Comparison of ENCODE assay signal across 18 cellular contexts in the genomic region with DNA sequence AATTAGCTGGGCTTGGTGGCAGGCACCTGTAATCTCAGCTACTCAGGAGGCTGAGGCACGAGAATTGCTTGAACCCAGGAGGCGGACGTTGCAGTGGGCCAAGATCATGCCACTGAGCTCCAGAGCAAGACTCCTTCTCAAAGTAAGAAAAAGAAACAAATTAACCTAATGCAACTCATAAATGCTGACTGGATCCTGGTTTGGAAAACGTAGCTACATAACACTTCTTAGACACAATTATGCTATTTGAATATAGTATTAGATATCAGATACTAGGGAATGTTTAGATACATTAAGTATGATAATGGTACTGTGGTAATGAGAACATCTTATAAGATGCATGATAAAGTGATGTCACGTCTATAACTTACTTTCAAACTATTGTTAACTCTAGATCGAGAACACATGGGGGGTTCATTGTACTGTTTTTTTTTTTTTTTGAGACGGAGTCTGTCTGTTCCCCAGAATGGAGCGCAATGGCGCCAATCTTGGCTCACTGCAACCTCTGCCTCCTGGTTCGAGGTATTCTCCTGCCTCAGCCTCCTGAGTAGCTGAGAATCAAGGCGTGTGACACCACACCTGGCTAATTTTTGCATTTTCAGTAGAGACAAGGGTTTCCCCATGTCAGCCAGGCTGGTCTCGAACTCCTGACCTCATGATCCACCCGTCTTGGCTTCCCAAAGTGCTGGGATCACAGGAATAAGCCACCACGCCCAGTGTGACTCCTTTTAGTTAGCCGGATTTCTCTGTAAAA. TPM values are rescaled to one million over a fixed set of nuclear protein-coding genes. Genes with fewer than 3 reads are reported as not detected.
DNase-seq lines count a peak whose midpoint lies in the region; ATAC-seq, FAIRE-seq and TF ChIP-seq lines count a peak whose summit lies in the region.
"Had no signal": no experiment of that assay in that cellular context is flagged by ENCODE, and none has a peak within 500 bp of the region (broad histone marks: within the 10 kb centered on the region; RNA-seq: fewer than 3 reads in every experiment).

No MANE protein-coding gene starts in this region.

- H2AFZ ChIP-seq in H1 (ENCODE audit: low read length) = no peak overlapping the region

- H2BK12ac ChIP-seq in H1 (ENCODE audit: low read depth, low read length) = no peak overlapping the region

- TF ChIP-seq EP300 in H1 (IDR thresholded peaks at IDR 0.05; ENCODE audit: borderline replicate concordance in 1 of 2, low read depth in 2 of 2, low read length in 2 of 2) = no peak

- in situ Hi-C loops in gastrocnemius medialis (cut with MboI; ENCODE audit: low sequenced_read_pairs in 4 of 4) = no loop called here

- H4K8ac ChIP-seq in H1 (ENCODE audit: extremely low read depth, insufficient read depth, low read length) = no peak overlapping the region

- H2AK5ac ChIP-seq in H1 (ENCODE audit: low read depth, low read length) = no peak overlapping the region

- H3K27ac ChIP-seq in H1 (ENCODE audit: low read depth, low read length) (no peak overlapping the region), gastrocnemius medialis (peak overlapping the region in 3 of 4 donors; percentile 7 to 27 (median 12))
- H3K27ac ChIP-seq: SJSA1 had no signal

- peaks cover 0 to 3% (median 1%) of the 10 kb centered on the region in 4 experiments; a peak in 4 of 7 replicates for H3K4me1 ChIP-seq in H1 (replicated peaks in 1 of 4; ENCODE audit: control insufficient read depth in 3 of 4, insufficient read depth in 4 of 4, low read length in 3 of 4)
- H3K4me1 ChIP-seq in gastrocnemius medialis = peaks cover 23 to 37% of the 10 kb centered on the region in 2 donors

- no peak overlapping the region for H2BK120ac ChIP-seq in H1 (replicated peaks; ENCODE audit: low read depth, low read length)

- no peak overlapping the region for H2BK5ac ChIP-seq in H1 (ENCODE audit: low read depth, low read length)

- peaks cover 22% of the 10 kb centered on the region for H3K4me1 Mint-ChIP-seq in activated CD8-positive, alpha-beta memory T cell treated with anti-CD3 and anti-CD28 coated beads, Interleukin-2, amount 10 ng/mL, durations not matched to agents 7 days and 5 days

- no peaks in the 10 kb centered on the region; the same call in 1 of the 2 replicates for H3K79me1 ChIP-seq in H1 (ENCODE audit: low read depth, low read length)

- H2BK20ac ChIP-seq in H1 (ENCODE audit: low read length) = no peak overlapping the region

- H3K23ac ChIP-seq in H1 (ENCODE audit: insufficient read length) = no peak overlapping the region

- peaks cover 49% of the 10 kb centered on the region for H3K36me3 Mint-ChIP-seq in activated CD8-positive, alpha-beta memory T cell treated with anti-CD3 and anti-CD28 coated beads, Interleukin-2, amount 10 ng/mL, durations not matched to agents 7 days and 5 days

- ATAC-seq in activated CD8-positive, alpha-beta memory T cell treated with anti-CD3 and anti-CD28 coated beads, Interleukin-2, amount 10 ng/mL, durations not matched to agents 7 days and 5 days = no peak
- ATAC-seq in gastrocnemius medialis = no peak
- no peak for ATAC-seq in GM21786 (IDR thresholded peaks at IDR 0.05; ENCODE audit: unreplicated experiment)

- CTCF ChIA-PET in activated CD8-positive, alpha-beta memory T cell treated with anti-CD3 and anti-CD28 coated beads, Interleukin-2, amount 10 ng/mL, durations not matched to agents 7 days and 5 days (lab: Charles Lee) = interaction anchor here (1.1 to 1.4 kb wide), 2 partner anchors 79 to 196 kb away, joined by 3 to 7 read pairs; no protein-coding TSS in a partner anchor
- CTCF ChIA-PET in H1 (lab: Charles Lee; ENCODE audit: partially characterized antibody) = interaction anchor here (0.7 to 5.2 kb wide), 6 partner anchors 10 to 197 kb away, joined by 3 to 38 read pairs (median 3); no protein-coding TSS in a partner anchor

- POLR2A ChIA-PET in H1 (lab: Charles Lee; ENCODE audit: partially characterized antibody) = interaction anchor here (0.6 to 3.9 kb wide), 14 partner anchors 9 to 194 kb away, joined by 3 to 14 read pairs (median 4); partner anchors contain the start of genes COPG1 and RAB43

- no peak overlapping the region for H3K14ac ChIP-seq in H1 (ENCODE audit: insufficient read length)

- no peaks in the 10 kb centered on the region for H3K27me3 Mint-ChIP-seq in activated CD8-positive, alpha-beta memory T cell treated with anti-CD3 and anti-CD28 coated beads, Interleukin-2, amount 10 ng/mL, durations not matched to agents 7 days and 5 days

- no peaks in the 10 kb centered on the region for H3K9me3 Mint-ChIP-seq in activated CD8-positive, alpha-beta memory T cell treated with anti-CD3 and anti-CD28 coated beads, Interleukin-2, amount 10 ng/mL, durations not matched to agents 7 days and 5 days (ENCODE audit: low read depth)

- no peak overlapping the region for H3K4me3 Mint-ChIP-seq in activated CD8-positive, alpha-beta memory T cell treated with anti-CD3 and anti-CD28 coated beads, Interleukin-2, amount 10 ng/mL, durations not matched to agents 7 days and 5 days

- H3K9me3 ChIP-seq in H1 (ENCODE audit: insufficient read depth in 2 of 2, low read depth in 1 of 2, low read length in 1 of 2) = no peaks in the 10 kb centered on the region; a peak in 1 of 4 replicates
- H3K9me3 ChIP-seq in gastrocnemius medialis = no peaks in the 10 kb centered on the region
- no peaks in the 10 kb centered on the region for H3K9me3 ChIP-seq in MG63
- H3K9me3 ChIP-seq: SJSA1 had no signal

- H3K27me3 ChIP-seq in H1 (replicated peaks in 1 of 4; ENCODE audit: control insufficient read depth in 3 of 4, extremely low read depth in 1 of 4, insufficient read depth in 3 of 4, low read length in 3 of 4) (no peaks in the 10 kb centered on the region), gastrocnemius medialis (no peaks in the 10 kb centered on the region), MG63 (no peaks in the 10 kb centered on the region)
- H3K27me3 ChIP-seq: SJSA1 had no signal

- TF ChIP-seq POLR2A in GM12891 (IDR thresholded peaks at IDR 0.05; ENCODE audit: low read depth, low read length) = no peak; the same call in 1 of the 2 replicates
- TF ChIP-seq POLR2A in H1 (IDR thresholded peaks at IDR 0.05; ENCODE audit: control extremely low read depth in 1 of 2, low read depth in 2 of 2, low read length in 2 of 2) = peak in 1 of 2 experiments; percentile 15; a peak in 1 of 3 replicates
- TF ChIP-seq POLR2A in gastrocnemius medialis (IDR thresholded peaks at IDR 0.05) = no peak

- peaks cover 19 to 50% (median 41%) of the 10 kb centered on the region in 4 experiments for H3K36me3 ChIP-seq in H1 (ENCODE audit: control insufficient read depth in 2 of 4, insufficient read depth in 4 of 4, low read length in 3 of 4)
- peaks cover 17 to 67% of the 10 kb centered on the region in 2 donors for H3K36me3 ChIP-seq in gastrocnemius medialis
- peaks cover 69% of the 10 kb centered on the region for H3K36me3 ChIP-seq in MG63

- no peak overlapping the region for H4K5ac ChIP-seq in H1 (ENCODE audit: insufficient read length, low read depth, low read length)

- WGBS in H1 (ENCODE audit: extremely low coverage in 1 of 2, insufficient coverage in 1 of 2, insufficient read length in 1 of 2, insufficient replicate concordance in 2 of 2, low coverage in 1 of 2, low lambda C conversion rate in 2 of 2, missing lambda C conversion rate in 1 of 2), 2 experiments = 96% methylated on average over 15 of the region's 15 CpGs; no CpG with 5 or more reads in 1 of the 2 experiments

- H3K18ac ChIP-seq in H1 (ENCODE audit: extremely low read depth, low read length) = no peak overlapping the region

- peaks cover 1 to 7% of the 10 kb centered on the region in 2 experiments for H4K20me1 ChIP-seq in H1 (replicated peaks in 1 of 2; ENCODE audit: control insufficient read depth in 1 of 2, insufficient read depth in 2 of 2, low read length in 2 of 2)

- H3K79me2 ChIP-seq in H1 (ENCODE audit: control insufficient read depth in 1 of 2, insufficient read depth in 2 of 2, low read length in 2 of 2) = peaks cover 0 to 24% of the 10 kb centered on the region in 2 experiments; a peak in 3 of 4 replicates

- H4K91ac ChIP-seq in H1 (replicated peaks; ENCODE audit: insufficient read length, low read length) = no peak overlapping the region

- intact Hi-C loops in gastrocnemius medialis (cut with DNase I; ENCODE audit: low total_unique reads) = no loop called here

- FAIRE-seq in GM12891 (lab: Jason Lieb, UNC) (no peak), H1 (lab: Jason Lieb, UNC) (no peak)
- FAIRE-seq: GM19239 had no signal

- H3K23me2 ChIP-seq in H1 (ENCODE audit: low read depth, low read length) = peaks cover 5% of the 10 kb centered on the region

- no peak overlapping the region for H2BK15ac ChIP-seq in H1 (ENCODE audit: low read length)

- H3K56ac ChIP-seq in H1 (replicated peaks; ENCODE audit: insufficient read length, low read depth, low read length) = no peak overlapping the region

- no peak overlapping the region for H3K9ac ChIP-seq in H1 (replicated peaks in 1 of 4; ENCODE audit: extremely low read depth in 1 of 4, low read depth in 3 of 4, low read length in 3 of 4)

- no peak overlapping the region for H3K4me3 ChIP-seq in H1 (ENCODE audit: extremely low read depth in 1 of 4, insufficient read depth in 2 of 4, low read depth in 3 of 4, low read length in 4 of 4)
- no peak overlapping the region for H3K4me3 ChIP-seq in gastrocnemius medialis
- no peak overlapping the region for H3K4me3 ChIP-seq in MG63
- H3K4me3 ChIP-seq: SJSA1 had no signal

- TF ChIP-seq CTCF in H1 (IDR thresholded peaks at IDR 0.05; ENCODE audit: control extremely low read depth in 1 of 3, insufficient read depth in 1 of 3, low read depth in 1 of 3, low read length in 3 of 3) (no peak), gastrocnemius medialis (IDR thresholded peaks at IDR 0.05 in 4 of 5, conservative IDR thresholded peaks at IDR 0.05 in 1 of 5) (no peak)

- no peak overlapping the region for H3K4ac ChIP-seq in H1 (replicated peaks; ENCODE audit: insufficient read length, low read depth, low read length)

- peak overlapping the region; percentile 24 for H3K27ac Mint-ChIP-seq in activated CD8-positive, alpha-beta memory T cell treated with anti-CD3 and anti-CD28 coated beads, Interleukin-2, amount 10 ng/mL, durations not matched to agents 7 days and 5 days

- no peak overlapping the region for H3K4me2 ChIP-seq in H1 (ENCODE audit: insufficient read depth in 1 of 2, low read depth in 2 of 2, low read length in 2 of 2)

- no peak for DNase-seq in activated CD8-positive, alpha-beta memory T cell treated with anti-CD3 and anti-CD28 coated beads, Interleukin-2, amount 10 ng/mL, durations not matched to agents 7 days and 5 days
- DNase-seq in activated CD8-positive, alpha-beta memory T cell treated with anti-CD3 and anti-CD28 coated beads for 24 hours = no peak
- DNase-seq in GM12891 (ENCODE audit: insufficient read length, low spot score) (no peak), H1 (ENCODE audit: low read depth in 1 of 2, low spot score in 2 of 2) (no peak), gastrocnemius medialis (no peak), MG63 (no peak)
- DNase-seq: C1 segment of cervical spinal cord, DMS53, H7, IMR-90, Kasumi-1, NCI-H1105 treated with DMSO at 0.1 percent for 48 hours, NCI-H187, NCI-H446 treated with DMSO at 0.1 percent for 48 hours, NCI-H748 treated with DMSO at 0.1 percent for 48 hours had no signal

- no peak for TF ChIP-seq RAD21 in H1 (IDR thresholded peaks at IDR 0.05 in 1 of 2, conservative IDR thresholded peaks at IDR 0.05 in 1 of 2; ENCODE audit: low read depth in 2 of 2, low read length in 2 of 2)

RNA-seq across cellular contexts. Expression of gene ISY1, which starts 5.9 kb away (rescaled TPM):
- total RNA-seq in activated CD8-positive, alpha-beta memory T cell treated with anti-CD3 and anti-CD28 coated beads, Interleukin-2, amount 10 ng/mL, durations not matched to agents 7 days and 5 days = 10 to 100 TPM; 44.4 to 75.9 TPM
- polyA plus RNA-seq in GM12891 (2012; ENCODE audit: low read depth, missing spikeins) = 26.1 TPM
- total RNA-seq in H1 (2021; fragmentation: NEBNext Ultra II Directional; extraction: Animal tissue kit (Norgen Biotek cat#: 25700)) = 16.6 and 21.8 TPM in 2 replicates
- 27.8 and 38.7 TPM in 2 replicates for polyA plus RNA-seq in H1 (2011; rRNA removed)
- polyA plus RNA-seq in H1 (2011; cell fraction: cytosol; rRNA removed) = 18.8 TPM
- 8.4 TPM for polyA plus RNA-seq in H1 (2011; cell fraction: nucleus; rRNA removed)
- polyA plus RNA-seq in H1 (2012, experiment 1 of 2) = 18.6 to 24.4 TPM (median 21.2 TPM) in 4 replicates
- polyA plus RNA-seq in H1 (2012, experiment 2 of 2) = 7.8 TPM
- 9.6 TPM for polyA plus RNA-seq in H1 (2013, experiment 1 of 2)
- 9.7 TPM for polyA plus RNA-seq in H1 (2013, experiment 2 of 2)
- 4.9 and 9.5 TPM in 2 replicates for polyA minus RNA-seq in H1 (2011; rRNA and poly(A)+ RNA removed)
- polyA minus RNA-seq in H1 (2011; cell fraction: cytosol; rRNA and poly(A)+ RNA removed) = 16.7 TPM
- polyA minus RNA-seq in H1 (2011; cell fraction: nucleus; rRNA and poly(A)+ RNA removed) = 5.3 TPM
- 10 to 100 TPM; 19.6 to 34.9 (median 22.3) TPM for total RNA-seq in gastrocnemius medialis
- 64.0 and 107 TPM in 2 replicates for total RNA-seq in MG63 (2014; rRNA removed; shearing (Covaris generic); ENCODE audit: low replicate concordance)

RNA-seq across cellular contexts. Expression of gene CNBP, which starts 16.9 kb away (rescaled TPM):
- 100 to 1,000 TPM; 270 to 330 TPM for total RNA-seq in activated CD8-positive, alpha-beta memory T cell treated with anti-CD3 and anti-CD28 coated beads, Interleukin-2, amount 10 ng/mL, durations not matched to agents 7 days and 5 days
- 268 TPM for polyA plus RNA-seq in GM12891 (2012; ENCODE audit: low read depth, missing spikeins)
- total RNA-seq in H1 (2021; fragmentation: NEBNext Ultra II Directional; extraction: Animal tissue kit (Norgen Biotek cat#: 25700)) = 351 and 371 TPM in 2 replicates
- 230 and 315 TPM in 2 replicates for polyA plus RNA-seq in H1 (2011; rRNA removed)
- 431 TPM for polyA plus RNA-seq in H1 (2011; cell fraction: cytosol; rRNA removed)
- 165 TPM for polyA plus RNA-seq in H1 (2011; cell fraction: nucleus; rRNA removed)
- polyA plus RNA-seq in H1 (2012, experiment 1 of 2) = 271 to 353 TPM (median 334 TPM) in 4 replicates
- 41.1 TPM for polyA plus RNA-seq in H1 (2012, experiment 2 of 2)
- 223 TPM for polyA plus RNA-seq in H1 (2013, experiment 1 of 2)
- 230 TPM for polyA plus RNA-seq in H1 (2013, experiment 2 of 2)
- polyA minus RNA-seq in H1 (2011; rRNA and poly(A)+ RNA removed) = 294 and 423 TPM in 2 replicates
- 177 TPM for polyA minus RNA-seq in H1 (2011; cell fraction: cytosol; rRNA and poly(A)+ RNA removed)
- 111 TPM for polyA minus RNA-seq in H1 (2011; cell fraction: nucleus; rRNA and poly(A)+ RNA removed)
- total RNA-seq in gastrocnemius medialis = 1,000 to 10,000 TPM in 2 of 4 donors, 100 to 1,000 TPM in 2; 784 to 1,263 (median 979) TPM
- 344 and 476 TPM in 2 replicates for total RNA-seq in MG63 (2014; rRNA removed; shearing (Covaris generic); ENCODE audit: low replicate concordance)

RNA-seq across cellular contexts. Expression of gene RAB43, which starts 45.2 kb away (rescaled TPM):
- 10 to 100 TPM; 33.7 to 36.1 TPM for total RNA-seq in activated CD8-positive, alpha-beta memory T cell treated with anti-CD3 and anti-CD28 coated beads, Interleukin-2, amount 10 ng/mL, durations not matched to agents 7 days and 5 days
- polyA plus RNA-seq in GM12891 (2012; ENCODE audit: low read depth, missing spikeins) = 4.1 TPM
- total RNA-seq in H1 (2021; fragmentation: NEBNext Ultra II Directional; extraction: Animal tissue kit (Norgen Biotek cat#: 25700)) = 18.7 and 19.4 TPM in 2 replicates
- polyA plus RNA-seq in H1 (2011; rRNA removed) = 13.1 and 18.7 TPM in 2 replicates
- polyA plus RNA-seq in H1 (2011; cell fraction: cytosol; rRNA removed) = 12.7 TPM
- polyA plus RNA-seq in H1 (2011; cell fraction: nucleus; rRNA removed) = 25.4 TPM
- 10.6 to 13.7 TPM (median 13.1 TPM) in 4 replicates for polyA plus RNA-seq in H1 (2012, experiment 1 of 2)
- 14.1 TPM for polyA plus RNA-seq in H1 (2012, experiment 2 of 2)
- polyA plus RNA-seq in H1 (2013, experiment 1 of 2) = 11.8 TPM
- polyA plus RNA-seq in H1 (2013, experiment 2 of 2) = 12.4 TPM
- 10.3 and 10.9 TPM in 2 replicates for polyA minus RNA-seq in H1 (2011; rRNA and poly(A)+ RNA removed)
- 9.8 TPM for polyA minus RNA-seq in H1 (2011; cell fraction: cytosol; rRNA and poly(A)+ RNA removed)
- 11.4 TPM for polyA minus RNA-seq in H1 (2011; cell fraction: nucleus; rRNA and poly(A)+ RNA removed)
- 1 to 10 TPM; 1.1 to 3.9 (median 2.5) TPM for total RNA-seq in gastrocnemius medialis
- total RNA-seq in MG63 (2014; rRNA removed; shearing (Covaris generic); ENCODE audit: low replicate concordance) = 10.7 and 13.6 TPM in 2 replicates
